ENCODE assay signal across 9 cellular contexts in genomic region chr1:151988405-151988851, GRCh38. TPM values are rescaled to one million over a fixed set of nuclear protein-coding genes. Genes with fewer than 3 reads are reported as not detected.
DNase-seq lines count a peak whose midpoint lies in the region; ATAC-seq and TF ChIP-seq lines count a peak whose summit lies in the region.
"Had no signal": no experiment of that assay in that cellular context is flagged by ENCODE, and none has a peak within 500 bp of the region (broad histone marks: within the 10 kb centered on the region; RNA-seq: fewer than 3 reads in every experiment).

No MANE protein-coding gene starts in this region.

- H3K9me3 Mint-ChIP-seq in T-helper 2 cell treated with Interferon-gamma antibody and Interleukin-4, amounts not matched to agents 5 μg/mL and 100 μg/mL, for 36 hours: no peaks in the 10 kb centered on the region

- H3K36me3 Mint-ChIP-seq in T-helper 2 cell treated with Interferon-gamma antibody and Interleukin-4, amounts not matched to agents 5 μg/mL and 100 μg/mL, for 36 hours (ENCODE audit: low read depth): peaks cover 87% of the 10 kb centered on the region

- peaks cover 77% of the 10 kb centered on the region for H3K4me1 Mint-ChIP-seq in T-helper 2 cell treated with Interferon-gamma antibody and Interleukin-4, amounts not matched to agents 5 μg/mL and 100 μg/mL, for 36 hours (ENCODE audit: low read depth)

- DNase-seq in T-helper 2 cell treated with Interferon-gamma antibody and Interleukin-4, amounts not matched to agents 5 μg/mL and 100 μg/mL, for 36 hours (ENCODE audit: low spot score): no peak
- DNase-seq in T-helper 2 cell (no peak), fibroblast of pulmonary artery (ENCODE audit: low read depth) (peak; percentile 85), prostate gland (ENCODE audit: low spot score) (no peak), MM.1S (no peak)

- H3K79me2 ChIP-seq in MM.1S (ENCODE audit: low read length): no peaks in the 10 kb centered on the region

- no peaks in the 10 kb centered on the region for H3K9me2 ChIP-seq in MM.1S (replicated peaks; ENCODE audit: insufficient read depth, low read length)

- H3K36me3 ChIP-seq in subcutaneous abdominal adipose tissue (ENCODE audit: control insufficient read depth in 5 of 5, insufficient read depth in 5 of 5, low read length in 5 of 5): peaks cover 29 to 39% (median 37%) of the 10 kb centered on the region in 5 donors
- H3K36me3 ChIP-seq in prostate gland: no peaks in the 10 kb centered on the region
- no peaks in the 10 kb centered on the region for H3K36me3 ChIP-seq in MM.1S (replicated peaks; ENCODE audit: insufficient read depth, low read length)

- H3K4me2 ChIP-seq in MM.1S (ENCODE audit: low read depth, low read length): no peak overlapping the region

- no peak overlapping the region for H2AFZ ChIP-seq in MM.1S (ENCODE audit: low read length)

- H3K9me3 ChIP-seq in subcutaneous abdominal adipose tissue (ENCODE audit: control insufficient read depth in 5 of 5, low read length in 5 of 5) (no peaks in the 10 kb centered on the region), prostate gland (no peaks in the 10 kb centered on the region), MM.1S (replicated peaks; ENCODE audit: insufficient read depth, low read length) (no peaks in the 10 kb centered on the region)

- H3K4me1 ChIP-seq in subcutaneous abdominal adipose tissue (ENCODE audit: control insufficient read depth in 5 of 5, insufficient read depth in 5 of 5, low read length in 5 of 5) (peaks cover 17 to 63% (median 56%) of the 10 kb centered on the region in 5 donors), prostate gland (replicated peaks) (peaks cover 22% of the 10 kb centered on the region), MM.1S (ENCODE audit: low read length) (peaks cover 26% of the 10 kb centered on the region)

- no peak for TF ChIP-seq POLR2A in prostate gland (IDR thresholded peaks at IDR 0.05)

- H3K27ac Mint-ChIP-seq in T-helper 2 cell treated with Interferon-gamma antibody and Interleukin-4, amounts not matched to agents 5 μg/mL and 100 μg/mL, for 36 hours: no peak overlapping the region

- H3K4me3 ChIP-seq in fibroblast of pulmonary artery (replicated peaks; ENCODE audit: low read depth, low read length) (no peak overlapping the region), subcutaneous abdominal adipose tissue (ENCODE audit: low read depth in 1 of 5, low read length in 5 of 5) (peak overlapping the region in 3 of 5 donors; percentile 19 to 99 (median 89)), prostate gland (no peak overlapping the region), MM.1S (ENCODE audit: low read length) (no peak overlapping the region)
- H3K4me3 ChIP-seq: BLaER1 had no signal

- H3F3A ChIP-seq in MM.1S (ENCODE audit: insufficient read depth, low read length): peaks cover 17% of the 10 kb centered on the region

- H3K9ac ChIP-seq in subcutaneous abdominal adipose tissue (ENCODE audit: low read length in 5 of 5) (peak overlapping the region in 2 of 5 donors; percentile 26 to 78), MM.1S (ENCODE audit: low read length) (no peak overlapping the region)
- H3K9ac ChIP-seq: BLaER1 had no signal

- H3K27ac ChIP-seq in subcutaneous abdominal adipose tissue (ENCODE audit: low read depth, low read length): peak overlapping the region; percentile 99
- peak overlapping the region in 1 of 2 donors; percentile 35 for H3K27ac ChIP-seq in prostate gland
- no peak overlapping the region for H3K27ac ChIP-seq in MM.1S (ENCODE audit: low read length)
- H3K27ac ChIP-seq: BLaER1 had no signal

- intact Hi-C loops in prostate gland (cut with DNase I): no loop called here

- TF ChIP-seq CTCF in fibroblast of pulmonary artery (IDR thresholded peaks at IDR 0.05; ENCODE audit: low read length, missing control alignments) (no peak), prostate gland (IDR thresholded peaks at IDR 0.05) (no peak), MM.1S (IDR thresholded peaks at IDR 0.05; ENCODE audit: low read length) (no peak)

- ATAC-seq in SK-N-SH treated with all-trans-retinoic acid at 6 μM for 48 hours (peak; percentile 39), GM19328 (IDR thresholded peaks at IDR 0.05; ENCODE audit: unreplicated experiment) (no peak)

- H3K27me3 ChIP-seq in subcutaneous abdominal adipose tissue (ENCODE audit: control insufficient read depth in 5 of 5, insufficient read depth in 4 of 5, low read length in 5 of 5) (no peaks in the 10 kb centered on the region), prostate gland (replicated peaks; ENCODE audit: insufficient read depth) (no peaks in the 10 kb centered on the region), MM.1S (replicated peaks; ENCODE audit: insufficient read depth, low read length) (no peaks in the 10 kb centered on the region; the same call in 1 of the 2 replicates)
- H3K27me3 ChIP-seq: BLaER1 had no signal

- H3K27me3 Mint-ChIP-seq in T-helper 2 cell treated with Interferon-gamma antibody and Interleukin-4, amounts not matched to agents 5 μg/mL and 100 μg/mL, for 36 hours (ENCODE audit: low read depth): no peaks in the 10 kb centered on the region

- 60% methylated on average over 1 of the region's 1 CpG for WGBS in prostate gland

- H4K20me1 ChIP-seq in MM.1S (ENCODE audit: insufficient read depth, low read length): no peaks in the 10 kb centered on the region

- H3K4me3 Mint-ChIP-seq in T-helper 2 cell treated with Interferon-gamma antibody and Interleukin-4, amounts not matched to agents 5 μg/mL and 100 μg/mL, for 36 hours: peak overlapping the region; percentile 30

TF ChIP-seq in SK-N-SH treated with all-trans-retinoic acid at 6 μM for 48 hours, 23 proteins besides CTCF, POLR2A, EP300 and RAD21:
- TF ChIP-seq PATZ1 (CRISPR knock-in tag; IDR thresholded peaks at IDR 0.05; ENCODE audit: borderline replicate concordance) (peak; percentile 75), TOX (CRISPR knock-in tag; IDR thresholded peaks at IDR 0.05; ENCODE audit: borderline replicate concordance) (peak; percentile 90), TCF4 (CRISPR knock-in tag; IDR thresholded peaks at IDR 0.05; ENCODE audit: borderline replicate concordance) (no peak), CREB5 (CRISPR knock-in tag; IDR thresholded peaks at IDR 0.05; ENCODE audit: low read depth) (no peak), RARB (CRISPR knock-in tag; IDR thresholded peaks at IDR 0.05) (peak; percentile 73; the same call in 1 of the 2 replicates), CSDC2 (CRISPR knock-in tag; IDR thresholded peaks at IDR 0.05) (peak; percentile 80; the same call in 1 of the 2 replicates), ZC3H10 (CRISPR knock-in tag; IDR thresholded peaks at IDR 0.05) (peak; percentile 84), ZNF8 (CRISPR knock-in tag; IDR thresholded peaks at IDR 0.05) (no peak)

RNA-seq across cellular contexts. Expression of gene S100A10, which starts 5.2 kb away (rescaled TPM):
- total RNA-seq in prostate gland: 10 to 100 TPM; 61.7 to 72.1 TPM

RNA-seq across cellular contexts. Expression of gene S100A11, which starts 48.4 kb away (rescaled TPM):
- total RNA-seq in prostate gland: 100 to 1,000 TPM; 253 to 351 TPM

Comparison
In these comparisons a context has a peak if more than half of its experiments do, and no peak if none do; other contexts are left out.
1. H3K4me3 ChIP-seq: peak in subcutaneous abdominal adipose tissue (3 of 5); none in fibroblast of pulmonary artery (single experiment), prostate gland (0 of 2) and MM.1S (single experiment).